In the genomic region with DNA sequence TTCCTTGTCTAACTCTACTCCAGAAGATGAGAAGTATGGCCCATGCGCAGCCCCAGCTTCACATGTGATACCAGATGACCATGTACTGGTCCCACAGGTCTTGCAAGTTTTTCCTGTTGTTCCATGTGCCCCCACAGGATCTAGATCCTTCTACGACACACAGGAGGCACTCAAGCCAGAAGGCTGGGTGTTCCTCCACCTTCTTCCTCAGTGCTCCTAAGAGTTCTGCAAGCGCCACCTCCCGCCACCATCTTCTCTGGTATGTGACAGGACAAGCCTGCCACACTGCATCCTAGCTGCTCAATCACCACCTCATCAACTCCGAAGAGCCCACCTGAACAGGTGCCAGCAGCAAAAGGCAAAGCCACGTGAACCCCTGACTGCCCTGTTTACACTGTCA, we compare ENCODE assay signal across 16 cellular contexts. TPM values are rescaled to one million over a fixed set of nuclear protein-coding genes. Genes with fewer than 3 reads are reported as not detected.
A peak's percentile ranks its signal among the peaks of the same experiment; 100 is the strongest.
DNase-seq lines count a peak whose midpoint lies in the region; ATAC-seq and TF ChIP-seq lines count a peak whose summit lies in the region.
"Had no signal": no experiment of that assay in that cellular context is flagged by ENCODE, and none has a peak within 500 bp of the region (broad histone marks: within the 10 kb centered on the region; RNA-seq: fewer than 3 reads in every experiment).

No MANE protein-coding gene starts in this region.

- H3K4me3 Mint-ChIP-seq in activated CD8-positive, alpha-beta T cell treated with anti-CD3 and anti-CD28 coated beads for 36 hours = no peak overlapping the region
- no peak overlapping the region for H3K4me3 Mint-ChIP-seq in stimulated activated naive B cell treated with anti-CD40 and anti-IgM and Interleukin-4, amounts not matched to agents 10 μg/mL and 1 μg/mL and 100 μg/mL, for 72 hours
- H3K4me3 Mint-ChIP-seq: activated CD4-positive, alpha-beta T cell treated with anti-CD3 and anti-CD28 coated beads for 36 hours; HFFc6; neural crest cell; stimulated activated naive CD8-positive, alpha-beta T cell treated with anti-CD3 and anti-CD28 coated beads, Interleukin-15, Interleukin-2, amounts not matched to agents 100 ng/mL and 50 ng/mL, for 24 hours had no signal

- no peak for TF ChIP-seq CTCF in activated CD8-positive, alpha-beta T cell treated with anti-CD3 and anti-CD28 coated beads for 36 hours (IDR thresholded peaks at IDR 0.05)
- TF ChIP-seq CTCF in lower leg skin (IDR thresholded peaks at IDR 0.05) = no peak

- H3K9me3 Mint-ChIP-seq in activated CD8-positive, alpha-beta T cell treated with anti-CD3 and anti-CD28 coated beads for 36 hours = peaks cover 3% of the 10 kb centered on the region
- peaks cover 0 to 7% of the 10 kb centered on the region in 2 donors for H3K9me3 Mint-ChIP-seq in stimulated activated naive B cell treated with anti-CD40 and anti-IgM and Interleukin-4, amounts not matched to agents 10 μg/mL and 1 μg/mL and 100 μg/mL, for 72 hours
- H3K9me3 Mint-ChIP-seq: HFFc6 had no signal

- H3K27me3 Mint-ChIP-seq in activated CD8-positive, alpha-beta T cell treated with anti-CD3 and anti-CD28 coated beads for 36 hours = no peaks in the 10 kb centered on the region
- no peaks in the 10 kb centered on the region for H3K27me3 Mint-ChIP-seq in stimulated activated naive B cell treated with anti-CD40 and anti-IgM and Interleukin-4, amounts not matched to agents 10 μg/mL and 1 μg/mL and 100 μg/mL, for 72 hours
- H3K27me3 Mint-ChIP-seq: activated CD4-positive, alpha-beta T cell treated with anti-CD3 and anti-CD28 coated beads for 36 hours; stimulated activated naive CD8-positive, alpha-beta T cell treated with anti-CD3 and anti-CD28 coated beads, Interleukin-15, Interleukin-2, amounts not matched to agents 100 ng/mL and 50 ng/mL, for 24 hours had no signal

- TF ChIP-seq POLR2A in lower leg skin (IDR thresholded peaks at IDR 0.05) = no peak

- peak; percentile 84 for DNase-seq in DMS79 treated with DMSO at 0.1 percent for 48 hours (lab: John Stamatoyannopoulos, UW)
- no peak for DNase-seq in activated CD8-positive, alpha-beta T cell treated with anti-CD3 and anti-CD28 coated beads for 36 hours
- peak; percentile 13 to 71 for DNase-seq in lower leg skin (ENCODE audit: low spot score in 2 of 2)
- DNase-seq in stimulated activated naive B cell treated with anti-CD40 and anti-IgM and Interleukin-4, amounts not matched to agents 10 μg/mL and 1 μg/mL and 100 μg/mL, for 72 hours = no peak
- DNase-seq in ACHN = no peak
- DNase-seq in NCI-H345 treated with DMSO at 0.1 percent for 48 hours (lab: John Stamatoyannopoulos, UW; ENCODE audit: unreplicated experiment) = no peak
- DNase-seq: activated CD4-positive, alpha-beta T cell treated with anti-CD3 and anti-CD28 coated beads for 36 hours; activated T-cell treated with anti-CD3 and anti-CD28 coated beads for 4 hours; brain microvascular endothelial cell; gastrocnemius medialis; HFFc6; midbrain; NCI-H1436 treated with DMSO at 0.1 percent for 48 hours had no signal

- H3K4me1 Mint-ChIP-seq in activated CD8-positive, alpha-beta T cell treated with anti-CD3 and anti-CD28 coated beads for 36 hours (ENCODE audit: low read depth) = peaks cover 24% of the 10 kb centered on the region
- H3K4me1 Mint-ChIP-seq in stimulated activated naive B cell treated with anti-CD40 and anti-IgM and Interleukin-4, amounts not matched to agents 10 μg/mL and 1 μg/mL and 100 μg/mL, for 72 hours = peaks cover 13 to 21% of the 10 kb centered on the region in 2 donors

- H3K36me3 Mint-ChIP-seq in activated CD8-positive, alpha-beta T cell treated with anti-CD3 and anti-CD28 coated beads for 36 hours (ENCODE audit: low read depth) = peaks cover 20% of the 10 kb centered on the region
- peaks cover 0 to 20% of the 10 kb centered on the region in 2 donors for H3K36me3 Mint-ChIP-seq in stimulated activated naive B cell treated with anti-CD40 and anti-IgM and Interleukin-4, amounts not matched to agents 10 μg/mL and 1 μg/mL and 100 μg/mL, for 72 hours

- H3K27ac Mint-ChIP-seq in activated CD8-positive, alpha-beta T cell treated with anti-CD3 and anti-CD28 coated beads for 36 hours = peak overlapping the region; percentile 74
- H3K27ac Mint-ChIP-seq in stimulated activated naive B cell treated with anti-CD40 and anti-IgM and Interleukin-4, amounts not matched to agents 10 μg/mL and 1 μg/mL and 100 μg/mL, for 72 hours = peak overlapping the region; percentile 59
- H3K27ac Mint-ChIP-seq: activated CD4-positive, alpha-beta T cell treated with anti-CD3 and anti-CD28 coated beads for 36 hours; HFFc6 had no signal

- 86 to 94% methylated on average over 6 of the region's 6 CpGs for WGBS in lower leg skin, 2 donors

- intact Hi-C loops in activated CD8-positive, alpha-beta T cell treated with anti-CD3 and anti-CD28 coated beads for 36 hours (cut with micrococcal nuclease) = no loop called here
- intact Hi-C loops in lower leg skin (cut with DNase I; ENCODE audit: low total_unique reads) = no loop called here

- CTCF ChIA-PET in activated CD8-positive, alpha-beta T cell treated with anti-CD3 and anti-CD28 coated beads for 36 hours (lab: Charles Lee) = interaction anchor here (1.1 to 1.7 kb wide), 2 partner anchors 15 to 28 kb away, joined by 3 to 8 read pairs; no protein-coding TSS in a partner anchor

- no peak for ATAC-seq in activated CD8-positive, alpha-beta T cell treated with anti-CD3 and anti-CD28 coated beads for 36 hours
- ATAC-seq in stimulated activated naive B cell treated with anti-CD40 and anti-IgM and Interleukin-4, amounts not matched to agents 10 μg/mL and 1 μg/mL and 100 μg/mL, for 72 hours (replicated peaks) = no peak
- ATAC-seq in HG02763 (IDR thresholded peaks at IDR 0.05; ENCODE audit: unreplicated experiment) = no peak
- ATAC-seq: gastrocnemius medialis had no signal

- in situ Hi-C loops in ACHN (cut with HindIII; ENCODE audit: low pct_ligation_motif_present, low pct_unique_long_range_greater_than_20kb, low sequenced_read_pairs) = loop anchor here (25.0 kb wide), 1 partner anchor 541 kb away; a partner anchor contains a TSS

- POLR2A ChIA-PET in activated CD8-positive, alpha-beta T cell treated with anti-CD3 and anti-CD28 coated beads for 36 hours (lab: Charles Lee) = interaction anchor here (1.3 kb wide), 1 partner anchor 13 kb away, joined by 4 read pairs; no protein-coding TSS in a partner anchor

- H3K4me3 ChIP-seq in lower leg skin (ENCODE audit: low read depth, poor library complexity, severe bottlenecking) = no peak overlapping the region
- H3K4me3 ChIP-seq: gastrocnemius medialis had no signal

RNA-seq across cellular contexts. Expression of a gene that starts 43.1 kb away (rescaled TPM):
- 1 to 10 TPM; 8.4 to 9.6 TPM for total RNA-seq in activated CD8-positive, alpha-beta T cell treated with anti-CD3 and anti-CD28 coated beads for 36 hours
- 10 to 100 TPM in 3 of 4 donors, 1 to 10 TPM in 1; 9.7 to 30.1 (median 17.7) TPM for total RNA-seq in lower leg skin

Comparison
In these comparisons a context has a peak if more than half of its experiments do, and no peak if none do; other contexts are left out.
1. DNase-seq: peak in DMS79 treated with DMSO at 0.1 percent for 48 hours (single experiment) and lower leg skin (2 of 2); none in activated CD8-positive, alpha-beta T cell treated with anti-CD3 and anti-CD28 coated beads for 36 hours (single experiment), stimulated activated naive B cell treated with anti-CD40 and anti-IgM and Interleukin-4, amounts not matched to agents 10 μg/mL and 1 μg/mL and 100 μg/mL, for 72 hours (single experiment), ACHN (single experiment) and NCI-H345 treated with DMSO at 0.1 percent for 48 hours (single experiment).